In the genomic region with DNA sequence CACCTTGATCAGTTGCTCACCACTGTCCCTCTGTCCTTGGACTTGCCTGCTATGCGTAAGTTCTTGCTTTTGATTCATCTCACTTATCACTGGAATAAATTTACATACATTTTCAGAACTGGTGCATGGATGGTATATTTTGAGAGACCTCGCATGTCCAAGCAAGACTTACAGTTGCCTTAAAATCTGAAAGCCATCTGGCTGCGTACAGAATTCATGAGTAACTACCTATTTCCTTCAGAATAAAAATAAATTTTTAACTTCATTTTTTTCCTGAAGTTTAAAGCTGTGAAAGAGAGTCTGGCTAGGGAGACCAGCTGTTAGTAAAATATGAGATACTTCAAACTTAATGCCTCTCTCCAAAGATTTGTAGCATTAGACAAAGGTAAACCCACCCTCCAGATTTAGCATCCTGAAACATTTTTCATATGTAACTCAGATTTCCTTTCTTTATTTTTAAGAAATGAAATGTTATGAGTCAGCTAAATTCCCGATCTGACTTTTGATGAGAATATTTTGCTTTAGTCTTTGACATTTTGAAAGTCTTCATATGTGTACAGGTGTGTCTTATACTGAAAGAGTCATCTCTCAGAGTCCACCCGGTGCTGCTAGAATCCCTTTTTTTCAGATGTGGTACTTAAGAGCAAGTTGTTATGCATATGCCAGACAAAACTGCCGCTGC, we compare ENCODE assay signal across 21 cellular contexts.
"Had no signal": no experiment of that assay in that cellular context is flagged by ENCODE, and none has a peak within 500 bp of the region (broad histone marks: within the 10 kb centered on the region; RNA-seq: fewer than 3 reads in every experiment).

No MANE protein-coding gene starts in this region.

- H3K9me3 ChIP-seq: SK-N-SH had no signal

- DNase-seq: Karpas-422, KG1, MG63, NCI-H1092, NCI-H1105 treated with DMSO at 0.1 percent for 48 hours, NCI-H1417 treated with DMSO at 0.1 percent for 48 hours, NCI-H146, NCI-H1694 treated with DMSO at 0.1 percent for 48 hours, NCI-H1930, NCI-H2081, NCI-H2107, NCI-H2227 treated with DMSO at 0.1 percent for 48 hours, NCI-H524 treated with DMSO at 0.1 percent for 48 hours, NCI-H69, NCI-H774, PC-3, SHP77, SK-N-SH, SW 1271 had no signal

- H3K27ac ChIP-seq: RWPE1 had no signal

- H3K4me3 ChIP-seq: MG63 had no signal

- H3K27me3 ChIP-seq: MG63 had no signal

- H3K4me2 ChIP-seq: SK-N-SH had no signal

- ATAC-seq: Panc1, PC-3 had no signal

- H3K36me3 ChIP-seq: MG63 had no signal

- H3K9ac ChIP-seq: SK-N-SH had no signal
